10 cellular contexts compared by ENCODE assay signal in genomic region chr5:57889558-57889957, GRCh38.
DNase-seq lines count a peak whose midpoint lies in the region; TF ChIP-seq lines count a peak whose summit lies in the region.
"Had no signal": no experiment of that assay in that cellular context is flagged by ENCODE, and none has a peak within 500 bp of the region (broad histone marks: within the 10 kb centered on the region; RNA-seq: fewer than 3 reads in every experiment).

No MANE protein-coding gene starts in this region.

- POLR2A ChIA-PET in activated CD4-positive, alpha-beta memory T cell treated with anti-CD3 and anti-CD28 coated beads, Interleukin-2, amount 10 ng/mL, durations not matched to agents 7 days and 5 days (lab: Charles Lee) = no interaction called here

- H3K27me3 Mint-ChIP-seq in activated CD4-positive, alpha-beta T cell treated with anti-CD3 and anti-CD28 coated beads, Interleukin-2, amount 10 ng/mL, durations not matched to agents 24 days and 14 days = peaks cover 2% of the 10 kb centered on the region
- H3K27me3 Mint-ChIP-seq in activated CD4-positive, alpha-beta memory T cell treated with anti-CD3 and anti-CD28 coated beads, Interleukin-2, amount 10 ng/mL, durations not matched to agents 7 days and 5 days = no peaks in the 10 kb centered on the region
- H3K27me3 Mint-ChIP-seq: CD4-positive, CD25-positive, alpha-beta regulatory T cell; dendritic cell treated with granulocyte-macrophage colony-stimulating factor and Interleukin-4, amounts not matched to agents 40 ng/mL and 50 ng/mL, for 4 days had no signal

- CTCF ChIA-PET in activated CD4-positive, alpha-beta memory T cell treated with anti-CD3 and anti-CD28 coated beads, Interleukin-2, amount 10 ng/mL, durations not matched to agents 7 days and 5 days (lab: Charles Lee) = no interaction called here

- no peaks in the 10 kb centered on the region for H3K27me3 ChIP-seq in WERI-Rb-1 (ENCODE audit: insufficient read depth, low read depth, severe bottlenecking)

- peak; percentile 33; the same call in 1 of the 2 replicates for TF ChIP-seq CTCF in 22Rv1 (IDR thresholded peaks at IDR 0.05)
- peak; percentile 68 for TF ChIP-seq CTCF in WERI-Rb-1 (IDR thresholded peaks at IDR 0.05; ENCODE audit: low read depth, low read length)

- no peak overlapping the region for H3K27ac Mint-ChIP-seq in activated CD4-positive, alpha-beta T cell treated with anti-CD3 and anti-CD28 coated beads, Interleukin-2, amount 10 ng/mL, durations not matched to agents 24 days and 14 days
- no peak overlapping the region for H3K27ac Mint-ChIP-seq in activated CD4-positive, alpha-beta memory T cell treated with anti-CD3 and anti-CD28 coated beads, Interleukin-2, amount 10 ng/mL, durations not matched to agents 7 days and 5 days
- H3K27ac Mint-ChIP-seq: CD4-positive, CD25-positive, alpha-beta regulatory T cell; dendritic cell treated with granulocyte-macrophage colony-stimulating factor and Interleukin-4, amounts not matched to agents 40 ng/mL and 50 ng/mL, for 4 days had no signal

- H3K9me3 Mint-ChIP-seq in activated CD4-positive, alpha-beta T cell treated with anti-CD3 and anti-CD28 coated beads, Interleukin-2, amount 10 ng/mL, durations not matched to agents 24 days and 14 days = no peaks in the 10 kb centered on the region
- no peaks in the 10 kb centered on the region for H3K9me3 Mint-ChIP-seq in activated CD4-positive, alpha-beta memory T cell treated with anti-CD3 and anti-CD28 coated beads, Interleukin-2, amount 10 ng/mL, durations not matched to agents 7 days and 5 days
- H3K9me3 Mint-ChIP-seq: dendritic cell treated with granulocyte-macrophage colony-stimulating factor and Interleukin-4, amounts not matched to agents 40 ng/mL and 50 ng/mL, for 4 days had no signal

- no peaks in the 10 kb centered on the region for H3K4me1 Mint-ChIP-seq in activated CD4-positive, alpha-beta T cell treated with anti-CD3 and anti-CD28 coated beads, Interleukin-2, amount 10 ng/mL, durations not matched to agents 24 days and 14 days
- H3K4me1 Mint-ChIP-seq in activated CD4-positive, alpha-beta memory T cell treated with anti-CD3 and anti-CD28 coated beads, Interleukin-2, amount 10 ng/mL, durations not matched to agents 7 days and 5 days = no peaks in the 10 kb centered on the region
- H3K4me1 Mint-ChIP-seq: CD4-positive, CD25-positive, alpha-beta regulatory T cell had no signal

- no peak overlapping the region for H3K4me3 Mint-ChIP-seq in activated CD4-positive, alpha-beta T cell treated with anti-CD3 and anti-CD28 coated beads, Interleukin-2, amount 10 ng/mL, durations not matched to agents 24 days and 14 days
- no peak overlapping the region for H3K4me3 Mint-ChIP-seq in activated CD4-positive, alpha-beta memory T cell treated with anti-CD3 and anti-CD28 coated beads, Interleukin-2, amount 10 ng/mL, durations not matched to agents 7 days and 5 days
- H3K4me3 Mint-ChIP-seq: CD4-positive, CD25-positive, alpha-beta regulatory T cell; dendritic cell treated with granulocyte-macrophage colony-stimulating factor and Interleukin-4, amounts not matched to agents 40 ng/mL and 50 ng/mL, for 4 days had no signal

- intact Hi-C loops in activated CD4-positive, alpha-beta T cell treated with anti-CD3 and anti-CD28 coated beads, Interleukin-2, amount 10 ng/mL, durations not matched to agents 24 days and 14 days (cut with micrococcal nuclease) = no loop called here

- no peak overlapping the region for H3K4me3 ChIP-seq in WERI-Rb-1 (ENCODE audit: low read depth, low read length)

- H3K27ac ChIP-seq in 22Rv1 (no peak overlapping the region), WERI-Rb-1 (no peak overlapping the region)

- H3K36me3 Mint-ChIP-seq in activated CD4-positive, alpha-beta T cell treated with anti-CD3 and anti-CD28 coated beads, Interleukin-2, amount 10 ng/mL, durations not matched to agents 24 days and 14 days (ENCODE audit: low read depth) = no peaks in the 10 kb centered on the region
- H3K36me3 Mint-ChIP-seq in activated CD4-positive, alpha-beta memory T cell treated with anti-CD3 and anti-CD28 coated beads, Interleukin-2, amount 10 ng/mL, durations not matched to agents 7 days and 5 days (ENCODE audit: low read depth) = no peaks in the 10 kb centered on the region
- H3K36me3 Mint-ChIP-seq: CD4-positive, CD25-positive, alpha-beta regulatory T cell had no signal

- no peaks in the 10 kb centered on the region for H3K9me3 ChIP-seq in WERI-Rb-1 (ENCODE audit: severe bottlenecking)

- DNase-seq in HT-29 (ENCODE audit: low spot score) (peak; percentile 87), WERI-Rb-1 (peak; percentile 36), iPS-NIHi11 (ENCODE audit: low spot score) (peak; percentile 17), GM19238 (ENCODE audit: insufficient read length, low spot score) (no peak), NCI-H446 treated with DMSO at 0.1 percent for 48 hours (lab: John Stamatoyannopoulos, UW) (no peak)
- no peak for DNase-seq in activated CD4-positive, alpha-beta T cell treated with anti-CD3 and anti-CD28 coated beads, Interleukin-2, amount 10 ng/mL, durations not matched to agents 24 days and 14 days
- no peak for DNase-seq in activated CD4-positive, alpha-beta memory T cell treated with anti-CD3 and anti-CD28 coated beads, Interleukin-2, amount 10 ng/mL, durations not matched to agents 7 days and 5 days
- DNase-seq: CD4-positive, CD25-positive, alpha-beta regulatory T cell had no signal

- no peaks in the 10 kb centered on the region for H3K36me3 ChIP-seq in WERI-Rb-1

Comparison
In these comparisons a context has a peak if more than half of its experiments do, and no peak if none do; other contexts are left out.
1. DNase-seq: peak in HT-29 (single experiment), WERI-Rb-1 (single experiment) and iPS-NIHi11 (single experiment); none in GM19238 (single experiment), activated CD4-positive, alpha-beta T cell treated with anti-CD3 and anti-CD28 coated beads, Interleukin-2, amount 10 ng/mL, durations not matched to agents 24 days and 14 days (single experiment), NCI-H446 treated with DMSO at 0.1 percent for 48 hours (single experiment) and activated CD4-positive, alpha-beta memory T cell treated with anti-CD3 and anti-CD28 coated beads, Interleukin-2, amount 10 ng/mL, durations not matched to agents 7 days and 5 days (single experiment).